Comparison of ENCODE assay signal across 15 cellular contexts in genomic region chr2:127950264-127950663, GRCh38.
DNase-seq lines count a peak whose midpoint lies in the region; ATAC-seq and TF ChIP-seq lines count a peak whose summit lies in the region.
"Had no signal": no experiment of that assay in that cellular context is flagged by ENCODE, and none has a peak within 500 bp of the region (broad histone marks: within the 10 kb centered on the region; RNA-seq: fewer than 3 reads in every experiment).

No MANE protein-coding gene starts in this region.

- H3K9me3 Mint-ChIP-seq in activated CD8-positive, alpha-beta T cell treated with anti-CD3 and anti-CD28 coated beads, Interleukin-2, amount 10 ng/mL, durations not matched to agents 7 days and 5 days (ENCODE audit: insufficient read depth), result no peaks in the 10 kb centered on the region
- H3K9me3 Mint-ChIP-seq in activated CD8-positive, alpha-beta T cell treated with anti-CD3 and anti-CD28 coated beads for 36 hours, result no peaks in the 10 kb centered on the region
- no peaks in the 10 kb centered on the region for H3K9me3 Mint-ChIP-seq in memory B cell
- H3K9me3 Mint-ChIP-seq: CD8-positive, alpha-beta T cell had no signal

- peaks cover 83% of the 10 kb centered on the region for H3K36me3 ChIP-seq in OCI-LY7 (ENCODE audit: insufficient read depth, low read length)

- H3K9me2 ChIP-seq in OCI-LY7 (ENCODE audit: insufficient read depth, low read length), result no peaks in the 10 kb centered on the region

- peaks cover 47% of the 10 kb centered on the region for H3K36me3 Mint-ChIP-seq in activated CD8-positive, alpha-beta T cell treated with anti-CD3 and anti-CD28 coated beads, Interleukin-2, amount 10 ng/mL, durations not matched to agents 7 days and 5 days (ENCODE audit: low read depth)
- peaks cover 14% of the 10 kb centered on the region for H3K36me3 Mint-ChIP-seq in activated CD8-positive, alpha-beta T cell treated with anti-CD3 and anti-CD28 coated beads for 36 hours (ENCODE audit: low read depth)
- peaks cover 23% of the 10 kb centered on the region for H3K36me3 Mint-ChIP-seq in memory B cell

- no peak for ATAC-seq in activated CD8-positive, alpha-beta T cell treated with anti-CD3 and anti-CD28 coated beads, Interleukin-2, amount 10 ng/mL, durations not matched to agents 7 days and 5 days
- ATAC-seq in activated CD8-positive, alpha-beta T cell treated with anti-CD3 and anti-CD28 coated beads for 36 hours, result no peak
- ATAC-seq in memory B cell (ENCODE audit: low read depth), result peak; percentile 43
- ATAC-seq: CD8-positive, alpha-beta T cell had no signal

- POLR2A ChIA-PET in activated CD8-positive, alpha-beta T cell treated with anti-CD3 and anti-CD28 coated beads, Interleukin-2, amount 10 ng/mL, durations not matched to agents 7 days and 5 days (lab: Charles Lee), result no interaction called here
- POLR2A ChIA-PET in activated CD8-positive, alpha-beta T cell treated with anti-CD3 and anti-CD28 coated beads for 36 hours (lab: Charles Lee), result no interaction called here
- POLR2A ChIA-PET in OCI-LY7 (lab: Charles Lee), result no interaction called here

- peaks cover 6% of the 10 kb centered on the region for H3K4me1 Mint-ChIP-seq in activated CD8-positive, alpha-beta T cell treated with anti-CD3 and anti-CD28 coated beads, Interleukin-2, amount 10 ng/mL, durations not matched to agents 7 days and 5 days (ENCODE audit: low read depth)
- no peaks in the 10 kb centered on the region for H3K4me1 Mint-ChIP-seq in activated CD8-positive, alpha-beta T cell treated with anti-CD3 and anti-CD28 coated beads for 36 hours (ENCODE audit: low read depth)
- H3K4me1 Mint-ChIP-seq in memory B cell, result peaks cover 7% of the 10 kb centered on the region

- no peaks in the 10 kb centered on the region for H4K20me1 ChIP-seq in OCI-LY7 (ENCODE audit: insufficient read depth, low read length)

- peak overlapping the region; percentile 10 for H3K27ac Mint-ChIP-seq in activated CD8-positive, alpha-beta T cell treated with anti-CD3 and anti-CD28 coated beads, Interleukin-2, amount 10 ng/mL, durations not matched to agents 7 days and 5 days
- no peak overlapping the region for H3K27ac Mint-ChIP-seq in activated CD8-positive, alpha-beta T cell treated with anti-CD3 and anti-CD28 coated beads for 36 hours
- H3K27ac Mint-ChIP-seq in memory B cell, result no peak overlapping the region
- H3K27ac Mint-ChIP-seq: CD8-positive, alpha-beta T cell had no signal

- intact Hi-C loops in activated CD8-positive, alpha-beta T cell treated with anti-CD3 and anti-CD28 coated beads for 36 hours (cut with micrococcal nuclease), result no loop called here
- intact Hi-C loops in OCI-LY7 (cut with micrococcal nuclease; ENCODE audit: unreplicated experiment), result no loop called here

- H3K4me3 Mint-ChIP-seq in activated CD8-positive, alpha-beta T cell treated with anti-CD3 and anti-CD28 coated beads, Interleukin-2, amount 10 ng/mL, durations not matched to agents 7 days and 5 days, result no peak overlapping the region
- H3K4me3 Mint-ChIP-seq in activated CD8-positive, alpha-beta T cell treated with anti-CD3 and anti-CD28 coated beads for 36 hours, result no peak overlapping the region
- H3K4me3 Mint-ChIP-seq in memory B cell, result no peak overlapping the region
- H3K4me3 Mint-ChIP-seq: CD8-positive, alpha-beta T cell had no signal

- H3K27ac ChIP-seq in OCI-LY7 (ENCODE audit: low read depth, low read length, poor library complexity, severe bottlenecking), result no peak overlapping the region
- H3K27ac ChIP-seq: Peyer's patch had no signal

- H3K4me1 ChIP-seq in OCI-LY7 (ENCODE audit: insufficient read depth, low read length, poor library complexity, severe bottlenecking), result peaks cover 12% of the 10 kb centered on the region

- H3K4me3 ChIP-seq in OCI-LY7 (ENCODE audit: low read depth, low read length, poor library complexity, severe bottlenecking), result no peak overlapping the region
- H3K4me3 ChIP-seq: Peyer's patch had no signal

- TF ChIP-seq CTCF in activated CD8-positive, alpha-beta T cell treated with anti-CD3 and anti-CD28 coated beads for 36 hours (IDR thresholded peaks at IDR 0.05), result no peak
- no peak for TF ChIP-seq CTCF in GM20000 (IDR thresholded peaks at IDR 0.05; ENCODE audit: extremely low read depth, missing control alignments)
- no peak for TF ChIP-seq CTCF in OCI-LY7 (conservative IDR thresholded peaks at IDR 0.05; ENCODE audit: low read length)

- CTCF ChIA-PET in activated CD8-positive, alpha-beta T cell treated with anti-CD3 and anti-CD28 coated beads, Interleukin-2, amount 10 ng/mL, durations not matched to agents 7 days and 5 days (lab: Charles Lee), result no interaction called here
- CTCF ChIA-PET in activated CD8-positive, alpha-beta T cell treated with anti-CD3 and anti-CD28 coated beads for 36 hours (lab: Charles Lee), result no interaction called here
- CTCF ChIA-PET in OCI-LY7 (lab: Charles Lee; ENCODE audit: unreplicated experiment), result no interaction called here

- TF ChIP-seq POLR2A in erythroblast (IDR thresholded peaks at IDR 0.05; ENCODE audit: low read length), result no peak

- no peak overlapping the region for H3K4me2 ChIP-seq in OCI-LY7 (ENCODE audit: low read length)

- no peak for DNase-seq in activated CD8-positive, alpha-beta T cell treated with anti-CD3 and anti-CD28 coated beads, Interleukin-2, amount 10 ng/mL, durations not matched to agents 7 days and 5 days
- DNase-seq in activated CD8-positive, alpha-beta T cell treated with anti-CD3 and anti-CD28 coated beads for 36 hours, result no peak
- peak; percentile 11 for DNase-seq in GM20000 (ENCODE audit: low spot score)
- peak; percentile 35 for DNase-seq in OCI-LY7 (ENCODE audit: low spot score)
- no peak for DNase-seq in memory B cell (ENCODE audit: low spot score in 2 of 2)
- DNase-seq in erythroblast (lab: John Stamatoyannopoulos, UW), result no peak
- no peak for DNase-seq in NCI-H2196 (lab: John Stamatoyannopoulos, UW; ENCODE audit: unreplicated experiment)
- no peak for DNase-seq in NK-92 treated with Interleukin-12 subunit alpha and Interleukin-12 subunit beta, amount 100 ng/mL, for 24 hours (lab: John Stamatoyannopoulos, UW)
- DNase-seq: CD8-positive, alpha-beta T cell; DND-41; GDM1; Kasumi-1; NCI-H526 treated with DMSO at 0.1 percent for 48 hours; Peyer's patch; SHP77 had no signal

- no peaks in the 10 kb centered on the region for H3K79me2 ChIP-seq in OCI-LY7 (ENCODE audit: insufficient read depth, low read depth, low read length)

- BruUV-seq in OCI-LY7 (replicated peaks; lab: Mats Ljungman, UMichigan), result no TSS peak

- no peaks in the 10 kb centered on the region for H3K27me3 Mint-ChIP-seq in activated CD8-positive, alpha-beta T cell treated with anti-CD3 and anti-CD28 coated beads, Interleukin-2, amount 10 ng/mL, durations not matched to agents 7 days and 5 days (ENCODE audit: low read depth)
- no peaks in the 10 kb centered on the region for H3K27me3 Mint-ChIP-seq in activated CD8-positive, alpha-beta T cell treated with anti-CD3 and anti-CD28 coated beads for 36 hours
- H3K27me3 Mint-ChIP-seq in memory B cell, result no peaks in the 10 kb centered on the region

- no peaks in the 10 kb centered on the region for H3K9me3 ChIP-seq in OCI-LY7 (ENCODE audit: low read length)
- H3K9me3 ChIP-seq: Peyer's patch had no signal

- H2AFZ ChIP-seq in OCI-LY7 (ENCODE audit: low read length), result no peak overlapping the region

Comparison
In these comparisons a context has a peak if more than half of its experiments do, and no peak if none do; other contexts are left out.
1. DNase-seq: peak in GM20000 (single experiment) and OCI-LY7 (single experiment); none in activated CD8-positive, alpha-beta T cell treated with anti-CD3 and anti-CD28 coated beads, Interleukin-2, amount 10 ng/mL, durations not matched to agents 7 days and 5 days (single experiment), activated CD8-positive, alpha-beta T cell treated with anti-CD3 and anti-CD28 coated beads for 36 hours (single experiment), memory B cell (0 of 2), erythroblast (0 of 2), NCI-H2196 (single experiment) and NK-92 treated with Interleukin-12 subunit alpha and Interleukin-12 subunit beta, amount 100 ng/mL, for 24 hours (single experiment).